28 cellular contexts compared by ENCODE assay signal in the genomic region with DNA sequence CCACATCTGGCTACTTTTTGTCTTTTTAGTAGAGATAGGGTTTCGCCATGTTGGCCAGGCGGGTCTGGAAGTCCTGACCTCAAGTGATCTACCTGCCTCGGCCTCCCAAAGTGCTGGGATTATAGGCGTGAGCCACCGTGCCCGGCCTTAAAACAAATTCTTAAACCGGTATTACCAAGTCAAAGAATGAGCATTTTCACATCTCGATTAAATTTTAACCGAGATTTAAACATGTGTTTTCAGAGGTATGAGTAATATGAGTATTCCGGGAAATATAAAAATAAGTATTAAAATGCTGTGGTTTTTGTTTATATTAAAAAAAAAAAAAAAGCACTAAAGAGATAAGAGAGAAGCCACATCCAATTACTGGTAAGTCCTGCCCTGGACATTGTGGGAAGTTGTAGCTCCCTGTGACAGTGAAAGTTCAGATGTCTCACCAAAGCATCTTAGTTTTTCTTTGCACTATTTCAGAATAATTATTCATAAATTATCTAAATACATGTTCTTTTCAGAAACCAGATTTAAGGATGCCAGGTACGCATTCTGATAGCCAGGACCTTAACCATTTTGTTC. TPM values are rescaled to one million over a fixed set of nuclear protein-coding genes. Genes with fewer than 3 reads are reported as not detected.
A peak's percentile ranks its signal among the peaks of the same experiment; 100 is the strongest.
DNase-seq lines count a peak whose midpoint lies in the region; ATAC-seq and TF ChIP-seq lines count a peak whose summit lies in the region.
"Had no signal": no experiment of that assay in that cellular context is flagged by ENCODE, and none has a peak within 500 bp of the region (broad histone marks: within the 10 kb centered on the region; RNA-seq: fewer than 3 reads in every experiment).

No MANE protein-coding gene starts in this region.

- ATAC-seq in GM19438 (IDR thresholded peaks at IDR 0.05; ENCODE audit: low read depth, unreplicated experiment) (peak; percentile 49), HG02798 (IDR thresholded peaks at IDR 0.05; ENCODE audit: poor library complexity, unreplicated experiment) (peak; percentile 35), natural killer cell (no peak)
- ATAC-seq: activated CD4-positive, alpha-beta T cell treated with anti-CD3 and anti-CD28 coated beads for 36 hours; right cardiac atrium; T-cell had no signal

- no peak overlapping the region for H3K4me3 Mint-ChIP-seq in natural killer cell
- H3K4me3 Mint-ChIP-seq: activated CD4-positive, alpha-beta T cell treated with anti-CD3 and anti-CD28 coated beads for 36 hours; dendritic cell treated with granulocyte-macrophage colony-stimulating factor and Interleukin-4, amounts not matched to agents 40 ng/mL and 50 ng/mL, for 4 days; nephron progenitor cell; stimulated activated naive CD8-positive, alpha-beta T cell treated with anti-CD3 and anti-CD28 coated beads, Interleukin-15, Interleukin-2, amounts not matched to agents 100 ng/mL and 50 ng/mL, for 24 hours; T-cell had no signal

- peak overlapping the region; percentile 17 for H3K27ac ChIP-seq in Karpas-422 (ENCODE audit: low read length)
- H3K27ac ChIP-seq: KMS-11, left ventricle myocardium inferior, parathyroid adenoma, tibial artery had no signal

- no peak overlapping the region for H3K9ac ChIP-seq in Karpas-422 (ENCODE audit: low read length)
- H3K9ac ChIP-seq: KMS-11, parathyroid adenoma had no signal

- intact Hi-C loops in natural killer cell (cut with micrococcal nuclease) = no loop called here

- no peaks in the 10 kb centered on the region for H4K20me1 ChIP-seq in Karpas-422 (ENCODE audit: insufficient read depth, low read depth, low read length)

- no peak overlapping the region for H3K27ac Mint-ChIP-seq in natural killer cell
- H3K27ac Mint-ChIP-seq: activated CD4-positive, alpha-beta T cell treated with anti-CD3 and anti-CD28 coated beads for 36 hours; dendritic cell treated with granulocyte-macrophage colony-stimulating factor and Interleukin-4, amounts not matched to agents 40 ng/mL and 50 ng/mL, for 4 days; nephron progenitor cell; stimulated activated naive CD8-positive, alpha-beta T cell treated with anti-CD3 and anti-CD28 coated beads, Interleukin-15, Interleukin-2, amounts not matched to agents 100 ng/mL and 50 ng/mL, for 24 hours; T-cell had no signal

- DNase-seq in Karpas-422 = no peak
- DNase-seq in SHP77 treated with DMSO at 0.1 percent for 48 hours (lab: John Stamatoyannopoulos, UW) = no peak
- DNase-seq in natural killer cell = no peak
- no peak for DNase-seq in kidney glomerular epithelial cell (lab: John Stamatoyannopoulos, UW)
- DNase-seq in NCI-H82 treated with DMSO at 0.1 percent for 48 hours (lab: John Stamatoyannopoulos, UW; ENCODE audit: unreplicated experiment) = no peak
- DNase-seq: activated CD4-positive, alpha-beta T cell treated with anti-CD3 and anti-CD28 coated beads for 36 hours; activated naive CD4-positive, alpha-beta T cell treated with anti-CD3 and anti-CD28 coated beads, Interleukin-2, amount 50 U/mL, for 16 hours; activated T-cell treated with anti-CD3 and anti-CD28 coated beads, Interleukin-2, amount 50 U/mL, for 48 hours; AML-193; anterior cingulate cortex; GF-D8; left ventricle myocardium inferior; MV-4-11; NCI-H187 treated with DMSO at 0.1 percent for 48 hours; nephron progenitor cell; right cardiac atrium; SIG-M5; stimulated activated CD4-positive, alpha-beta T cell treated with anti-CD3 and anti-CD28 coated beads, Interleukin-12 subunit alpha, Interleukin-12 subunit beta, amount 100 ng/mL, for 4 hours; stimulated activated CD4-positive, alpha-beta T cell treated with anti-CD3 and anti-CD28 coated beads, Interleukin-4, amount 100 ng/mL, for 4 hours; T-cell; tibial artery had no signal

- no peaks in the 10 kb centered on the region for H3K27me3 ChIP-seq in Karpas-422 (ENCODE audit: low read length)
- H3K27me3 ChIP-seq: tibial artery had no signal

- H3K9me2 ChIP-seq in Karpas-422 (replicated peaks; ENCODE audit: insufficient read depth, low read length) = no peaks in the 10 kb centered on the region

- H3K4me1 ChIP-seq in Karpas-422 (ENCODE audit: low read length) = peaks cover 67% of the 10 kb centered on the region
- H3K4me1 ChIP-seq: HAP-1, left ventricle myocardium inferior, parathyroid adenoma, tibial artery had no signal

- no peak overlapping the region; the same call in 1 of the 2 replicates for H2AFZ ChIP-seq in Karpas-422 (ENCODE audit: low read length)
- H2AFZ ChIP-seq: parathyroid adenoma had no signal

- H3K79me2 ChIP-seq in Karpas-422 (ENCODE audit: low read length) = no peaks in the 10 kb centered on the region
- H3K79me2 ChIP-seq: parathyroid adenoma had no signal

- no peaks in the 10 kb centered on the region for H3K9me3 ChIP-seq in Karpas-422 (ENCODE audit: low read length)
- H3K9me3 ChIP-seq: HAP-1, left ventricle myocardium inferior, tibial artery had no signal

- H3K4me3 ChIP-seq in Karpas-422 (ENCODE audit: low read length) = no peak overlapping the region
- H3K4me3 ChIP-seq: HAP-1, left ventricle myocardium inferior, tibial artery had no signal

- H3K27me3 Mint-ChIP-seq in natural killer cell (ENCODE audit: low read depth in 2 of 2) = no peaks in the 10 kb centered on the region
- H3K27me3 Mint-ChIP-seq: activated CD4-positive, alpha-beta T cell treated with anti-CD3 and anti-CD28 coated beads for 36 hours; dendritic cell treated with granulocyte-macrophage colony-stimulating factor and Interleukin-4, amounts not matched to agents 40 ng/mL and 50 ng/mL, for 4 days; stimulated activated naive CD8-positive, alpha-beta T cell treated with anti-CD3 and anti-CD28 coated beads, Interleukin-15, Interleukin-2, amounts not matched to agents 100 ng/mL and 50 ng/mL, for 24 hours; T-cell had no signal

- no peaks in the 10 kb centered on the region for H3K36me3 ChIP-seq in Karpas-422 (ENCODE audit: insufficient read depth, low read length)
- H3K36me3 ChIP-seq: HAP-1, left ventricle myocardium inferior, tibial artery had no signal

- no peaks in the 10 kb centered on the region for H3K36me3 Mint-ChIP-seq in natural killer cell
- H3K36me3 Mint-ChIP-seq: T-cell had no signal

- H3K4me2 ChIP-seq in Karpas-422 (ENCODE audit: low read depth, low read length, poor library complexity, severe bottlenecking) = no peak overlapping the region
- H3K4me2 ChIP-seq: KMS-11 had no signal

- H3K4me1 Mint-ChIP-seq in natural killer cell = no peaks in the 10 kb centered on the region
- H3K4me1 Mint-ChIP-seq: nephron progenitor cell, T-cell had no signal

- no peak for TF ChIP-seq CTCF in natural killer cell (IDR thresholded peaks at IDR 0.05)

- no peaks in the 10 kb centered on the region for H3K9me3 Mint-ChIP-seq in natural killer cell
- H3K9me3 Mint-ChIP-seq: dendritic cell treated with granulocyte-macrophage colony-stimulating factor and Interleukin-4, amounts not matched to agents 40 ng/mL and 50 ng/mL, for 4 days; nephron progenitor cell; stimulated activated naive CD8-positive, alpha-beta T cell treated with anti-CD3 and anti-CD28 coated beads, Interleukin-15, Interleukin-2, amounts not matched to agents 100 ng/mL and 50 ng/mL, for 24 hours; T-cell had no signal

RNA-seq across cellular contexts. Expression of gene ZNF281, which starts 24.9 kb away (rescaled TPM):
- 21.7 and 31.1 TPM in 2 replicates for total RNA-seq in Karpas-422 (2014; rRNA removed; shearing (Covaris generic); ENCODE audit: low replicate concordance)
- total RNA-seq in natural killer cell = 10 to 100 TPM; 25.6 to 35.4 (median 33.8) TPM

Comparison
In these comparisons a context has a peak if more than half of its experiments do, and no peak if none do; other contexts are left out.
1. ATAC-seq: peak in GM19438 (single experiment) and HG02798 (single experiment); none in natural killer cell (0 of 3).